In genomic region chr2:47888581-47889280, GRCh38 we compare ENCODE assay signal across 12 cellular contexts. TPM values are rescaled to one million over a fixed set of nuclear protein-coding genes. Genes with fewer than 3 reads are reported as not detected.
A peak's percentile ranks its signal among the peaks of the same experiment; 100 is the strongest.
DNase-seq lines count a peak whose midpoint lies in the region; ATAC-seq and TF ChIP-seq lines count a peak whose summit lies in the region.
"Had no signal": no experiment of that assay in that cellular context is flagged by ENCODE, and none has a peak within 500 bp of the region (broad histone marks: within the 10 kb centered on the region; RNA-seq: fewer than 3 reads in every experiment).

No MANE protein-coding gene starts in this region.

- no peaks in the 10 kb centered on the region for H3F3A ChIP-seq in OCI-LY1 (ENCODE audit: insufficient read depth, low read length)

- H3K9me3 Mint-ChIP-seq in activated naive CD4-positive, alpha-beta T cell treated with anti-CD3 and anti-CD28 coated beads for 36 hours = no peaks in the 10 kb centered on the region

- no peaks in the 10 kb centered on the region for H3K9me2 ChIP-seq in OCI-LY1 (ENCODE audit: low read depth, low read length)

- H3K27ac Mint-ChIP-seq in activated naive CD4-positive, alpha-beta T cell treated with anti-CD3 and anti-CD28 coated beads for 36 hours = peak overlapping the region; percentile 3

- no peak overlapping the region; the same call in 1 of the 2 replicates for H3K4me2 ChIP-seq in OCI-LY1 (ENCODE audit: low read length)

- DNase-seq in activated naive CD4-positive, alpha-beta T cell treated with anti-CD3 and anti-CD28 coated beads for 36 hours = no peak
- no peak for DNase-seq in activated naive CD4-positive, alpha-beta T cell treated with Interleukin-2 at 50 U/mL for 16 hours
- DNase-seq in choroid plexus epithelial cell (ENCODE audit: low read depth) = peak; percentile 64
- DNase-seq in stimulated activated naive CD8-positive, alpha-beta T cell treated with anti-CD3 and anti-CD28 coated beads, Interleukin-15, Interleukin-2, amounts not matched to agents 100 U/mL and 50 U/mL, for 24 hours = no peak
- DNase-seq in SJCRH30 = no peak
- no peak for DNase-seq in kidney tubule cell (ENCODE audit: low spot score)
- no peak for DNase-seq in GM19240 (ENCODE audit: insufficient read length, low spot score)
- DNase-seq: AML-193, NCI-H1694 treated with DMSO at 0.1 percent for 48 hours had no signal

- H3K36me3 ChIP-seq in OCI-LY1 (ENCODE audit: insufficient read depth, low read length) (peaks cover 51% of the 10 kb centered on the region), SJCRH30 (peaks cover 4% of the 10 kb centered on the region; the same call in 1 of the 2 replicates)

- H3K27ac ChIP-seq in OCI-LY1 (ENCODE audit: low read depth, low read length, poor library complexity, severe bottlenecking) = peak overlapping the region; percentile 38
- no peak overlapping the region for H3K27ac ChIP-seq in SJCRH30
- H3K27ac ChIP-seq: SK-N-MC had no signal

- H3K36me3 Mint-ChIP-seq in activated naive CD4-positive, alpha-beta T cell treated with anti-CD3 and anti-CD28 coated beads for 36 hours (ENCODE audit: low read depth) = peaks cover 6% of the 10 kb centered on the region

- intact Hi-C loops in activated naive CD4-positive, alpha-beta T cell treated with anti-CD3 and anti-CD28 coated beads for 36 hours (cut with micrococcal nuclease) = loop anchor here (2.0 kb wide), 1 partner anchor 14 kb away; no protein-coding TSS in a partner anchor

- H3K9ac ChIP-seq in OCI-LY1 (ENCODE audit: low read length) = 0 out of 2 replicates have a peak overlapping the region, but pooled peaks have one; percentile 14

- peaks cover 11% of the 10 kb centered on the region; the same call in 1 of the 2 replicates for H4K20me1 ChIP-seq in OCI-LY1 (ENCODE audit: insufficient read depth, low read length)

- no peaks in the 10 kb centered on the region for H3K27me3 ChIP-seq in OCI-LY1 (ENCODE audit: insufficient read depth, low read length)
- no peaks in the 10 kb centered on the region for H3K27me3 ChIP-seq in SJCRH30

- H3K27me3 Mint-ChIP-seq in activated naive CD4-positive, alpha-beta T cell treated with anti-CD3 and anti-CD28 coated beads for 36 hours (ENCODE audit: low read depth) = no peaks in the 10 kb centered on the region
- H3K27me3 Mint-ChIP-seq: brain had no signal

- no peak overlapping the region for H3K4me3 Mint-ChIP-seq in activated naive CD4-positive, alpha-beta T cell treated with anti-CD3 and anti-CD28 coated beads for 36 hours
- H3K4me3 Mint-ChIP-seq: brain had no signal

- ATAC-seq in stimulated activated naive CD8-positive, alpha-beta T cell treated with anti-CD3 and anti-CD28 coated beads, Interleukin-15, Interleukin-2, amounts not matched to agents 100 U/mL and 50 U/mL, for 24 hours = peak; percentile 76

- CTCF ChIA-PET in activated naive CD4-positive, alpha-beta T cell treated with anti-CD3 and anti-CD28 coated beads for 36 hours (lab: Charles Lee) = interaction anchor here (0.7 kb wide), 2 partner anchors 28 to 218 kb away, joined by 3 to 4 read pairs; no protein-coding TSS in a partner anchor

- H3K4me3 ChIP-seq in OCI-LY1 (ENCODE audit: low read depth, low read length, poor library complexity, severe bottlenecking) = no peak overlapping the region
- H3K4me3 ChIP-seq in choroid plexus epithelial cell (ENCODE audit: low read depth, low read length) = no peak overlapping the region
- H3K4me3 ChIP-seq in SJCRH30 = no peak overlapping the region
- H3K4me3 ChIP-seq: SK-N-MC had no signal

- H2AFZ ChIP-seq in OCI-LY1 (ENCODE audit: low read length) = no peak overlapping the region

- no peaks in the 10 kb centered on the region for H3K9me3 ChIP-seq in OCI-LY1 (ENCODE audit: low read length)
- H3K9me3 ChIP-seq in SJCRH30 (replicated peaks) = no peaks in the 10 kb centered on the region

- H3K79me2 ChIP-seq in OCI-LY1 (ENCODE audit: insufficient read depth, low read length) = peaks cover 97% of the 10 kb centered on the region

- H3K4me1 Mint-ChIP-seq in activated naive CD4-positive, alpha-beta T cell treated with anti-CD3 and anti-CD28 coated beads for 36 hours (ENCODE audit: low read depth) = peaks cover 68% of the 10 kb centered on the region

- TF ChIP-seq CTCF in OCI-LY1 (IDR thresholded peaks at IDR 0.05; ENCODE audit: low read length) (no peak), choroid plexus epithelial cell (conservative IDR thresholded peaks at IDR 0.05; ENCODE audit: low read depth, low read length) (no peak)

- H3K4me1 ChIP-seq in OCI-LY1 (ENCODE audit: insufficient read depth, low read length, severe bottlenecking) = peaks cover 33% of the 10 kb centered on the region
- no peaks in the 10 kb centered on the region for H3K4me1 ChIP-seq in SJCRH30

RNA-seq across cellular contexts. Expression of gene FBXO11, which starts 17.6 kb away (rescaled TPM):
- total RNA-seq in activated naive CD4-positive, alpha-beta T cell treated with anti-CD3 and anti-CD28 coated beads for 36 hours = 10 to 100 TPM; 32.8 to 35.0 TPM
- total RNA-seq in SJCRH30 (2014; rRNA removed; shearing (Covaris generic)) = 43.0 and 48.2 TPM in 2 replicates
